8 cellular contexts compared by ENCODE assay signal in the genomic region with DNA sequence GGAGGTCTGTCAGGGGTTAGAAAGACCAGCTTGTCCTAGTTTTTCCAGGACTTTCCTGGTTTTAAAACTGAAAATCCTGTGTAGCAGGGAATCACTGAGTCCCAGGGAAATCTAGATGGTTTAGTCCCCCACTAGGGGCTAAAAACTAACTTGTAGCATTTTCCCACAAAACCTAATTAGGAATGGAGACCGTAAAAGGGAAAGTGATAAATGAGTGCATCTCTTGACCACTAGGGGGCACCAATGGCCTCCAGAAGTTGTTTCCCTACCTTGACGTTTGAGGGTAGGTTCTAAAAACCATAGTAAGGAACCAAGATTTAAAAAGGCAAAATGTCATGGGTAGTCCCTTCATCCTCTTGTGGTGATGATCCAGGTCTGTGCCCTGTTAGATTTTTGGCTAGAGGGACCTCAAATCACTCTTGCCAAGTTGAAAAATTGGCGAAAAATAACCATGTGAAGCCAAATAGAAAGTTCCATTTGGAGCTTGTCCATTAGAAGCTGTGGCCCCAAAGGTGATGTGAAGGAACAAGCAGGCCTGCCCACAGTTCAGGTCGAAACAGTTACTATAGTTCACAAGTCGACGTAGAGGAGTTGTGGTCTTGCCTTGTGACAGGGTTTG. TPM values are rescaled to one million over a fixed set of nuclear protein-coding genes. Genes with fewer than 3 reads are reported as not detected.
A peak's percentile ranks its signal among the peaks of the same experiment; 100 is the strongest.
DNase-seq lines count a peak whose midpoint lies in the region; ATAC-seq and TF ChIP-seq lines count a peak whose summit lies in the region.

No MANE protein-coding gene starts in this region.

- H3K4me3 ChIP-seq in cardiac muscle cell = no peak overlapping the region
- no peak overlapping the region for H3K4me3 ChIP-seq in SU-DHL-6 (ENCODE audit: insufficient read depth, low read length, poor library complexity, severe bottlenecking)
- H3K4me3 ChIP-seq in coronary artery = no peak overlapping the region
- H3K4me3 ChIP-seq in thoracic aorta = no peak overlapping the region

- H3K27me3 ChIP-seq in cardiac muscle cell (peaks cover 39% of the 10 kb centered on the region), SU-DHL-6 (ENCODE audit: low read length) (0 out of 2 replicates have a peak, but pooled peaks cover 3% of the 10 kb centered on the region), thoracic aorta (replicated peaks; ENCODE audit: insufficient read depth) (no peaks in the 10 kb centered on the region)

- H3K9me3 ChIP-seq in cardiac muscle cell (ENCODE audit: low read depth) (no peaks in the 10 kb centered on the region), SU-DHL-6 (ENCODE audit: insufficient read depth, low read length) (no peaks in the 10 kb centered on the region), thoracic aorta (no peaks in the 10 kb centered on the region)

- H3K36me3 ChIP-seq in cardiac muscle cell (no peaks in the 10 kb centered on the region), SU-DHL-6 (ENCODE audit: low read length) (no peaks in the 10 kb centered on the region), thoracic aorta (no peaks in the 10 kb centered on the region)

- H3K79me2 ChIP-seq in SU-DHL-6 (ENCODE audit: insufficient read depth, low read length) = no peaks in the 10 kb centered on the region

- no peaks in the 10 kb centered on the region for H3K4me1 ChIP-seq in cardiac muscle cell (ENCODE audit: low read depth)
- no peaks in the 10 kb centered on the region for H3K4me1 ChIP-seq in thoracic aorta (ENCODE audit: control insufficient read depth in 1 of 2, low read depth in 2 of 2)

- DNase-seq in cardiac muscle cell (ENCODE audit: low read depth in 1 of 2, low spot score in 1 of 2) (peak; percentile 69 to 83), cardiac septum (ENCODE audit: low spot score) (no peak), NCI-H1105 (lab: John Stamatoyannopoulos, UW) (peak; percentile 22), coronary artery (ENCODE audit: low spot score) (no peak), medulla oblongata (ENCODE audit: extremely low spot score) (peak; percentile 68), thoracic aorta (ENCODE audit: low spot score) (no peak)

- H3K9me2 ChIP-seq in SU-DHL-6 (replicated peaks; ENCODE audit: insufficient read depth, low read length) = no peaks in the 10 kb centered on the region

- no peaks in the 10 kb centered on the region for H4K20me1 ChIP-seq in SU-DHL-6 (ENCODE audit: low read depth, low read length)

- intact Hi-C loops in cardiac septum (cut with DNase I) = loop anchor here (5.0 kb wide), 1 partner anchor 1249 kb away; no protein-coding TSS in a partner anchor

- no peak overlapping the region for H3K4me2 ChIP-seq in SU-DHL-6 (ENCODE audit: low read depth, low read length, poor library complexity, severe bottlenecking)

- H3K9ac ChIP-seq in SU-DHL-6 (ENCODE audit: low read length) = no peak overlapping the region

- no peak for ATAC-seq in thoracic aorta (ENCODE audit: insufficient number of reproducible peaks, low FRiP score, low read depth)
- no peak for ATAC-seq in HG02970 (IDR thresholded peaks at IDR 0.05; ENCODE audit: low FRiP score, unreplicated experiment)

- no peaks in the 10 kb centered on the region for H3F3A ChIP-seq in SU-DHL-6 (ENCODE audit: insufficient read depth)

- peak; percentile 82 for TF ChIP-seq CTCF in cardiac muscle cell (IDR thresholded peaks at IDR 0.05; ENCODE audit: low read depth, low read length)
- peak; percentile 88 for TF ChIP-seq CTCF in SU-DHL-6 (IDR thresholded peaks at IDR 0.05; ENCODE audit: insufficient read depth, low read length, poor library complexity, severe bottlenecking)
- TF ChIP-seq CTCF in coronary artery (IDR thresholded peaks at IDR 0.05) = peak; percentile 77
- TF ChIP-seq CTCF in thoracic aorta (IDR thresholded peaks at IDR 0.05) = peak; percentile 68

- no peak overlapping the region for H3K27ac ChIP-seq in cardiac muscle cell
- no peak overlapping the region for H3K27ac ChIP-seq in SU-DHL-6 (ENCODE audit: low read depth, low read length)
- H3K27ac ChIP-seq in coronary artery = no peak overlapping the region
- H3K27ac ChIP-seq in thoracic aorta = no peak overlapping the region

- H2AFZ ChIP-seq in SU-DHL-6 (ENCODE audit: low read depth, low read length, severe bottlenecking) = no peak overlapping the region

RNA-seq across cellular contexts. Expression of a gene that starts 24.5 kb away (rescaled TPM):
- not detected in 2 replicates for total RNA-seq in cardiac muscle cell
- not detected in 2 replicates for polyA plus RNA-seq in cardiac muscle cell
- total RNA-seq in cardiac septum = 8.9 TPM
- 1 to 10 TPM; 2.8 to 7.3 TPM for total RNA-seq in thoracic aorta

Comparison
In these comparisons a context has a peak if more than half of its experiments do, and no peak if none do; other contexts are left out.
1. DNase-seq: peak in cardiac muscle cell (2 of 2), NCI-H1105 (single experiment) and medulla oblongata (single experiment); none in cardiac septum (single experiment), coronary artery (single experiment) and thoracic aorta (single experiment).
2. Peak in every context shown above with its lines, with median percentiles within 50 percentile points of each other: CTCF ChIP-seq.